ENCODE assay signal across 11 cellular contexts in the genomic region with DNA sequence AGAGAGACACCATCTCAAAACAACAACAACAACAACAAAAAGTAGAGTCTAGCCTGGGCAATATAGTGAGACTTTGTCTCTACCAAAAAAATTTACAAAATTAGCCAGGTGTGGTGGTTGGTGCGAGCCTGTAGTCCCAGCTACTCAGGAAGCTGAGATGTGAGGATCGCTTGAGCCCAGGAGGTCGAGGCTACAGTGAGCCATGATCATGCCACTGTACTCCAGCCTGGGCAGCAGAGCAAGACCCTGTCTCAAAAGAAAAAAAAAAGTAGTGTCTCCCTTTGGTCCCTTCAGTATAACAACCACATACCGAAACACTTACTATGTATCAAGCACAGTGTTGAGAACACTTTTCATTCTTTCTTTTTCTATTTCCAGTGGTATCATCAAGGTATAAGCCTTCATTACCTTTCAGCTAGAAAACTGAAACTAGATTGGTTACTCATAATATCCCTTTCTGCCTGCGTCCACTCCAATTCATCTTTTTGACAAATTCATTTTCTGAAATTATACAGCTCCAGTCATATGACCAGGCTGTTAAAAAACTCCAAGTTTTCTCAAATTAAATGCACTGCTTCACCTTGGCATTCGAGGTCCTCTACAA. TPM values are rescaled to one million over a fixed set of nuclear protein-coding genes. Genes with fewer than 3 reads are reported as not detected.
DNase-seq lines count a peak whose midpoint lies in the region; ATAC-seq and TF ChIP-seq lines count a peak whose summit lies in the region.
"Had no signal": no experiment of that assay in that cellular context is flagged by ENCODE, and none has a peak within 500 bp of the region (broad histone marks: within the 10 kb centered on the region; RNA-seq: fewer than 3 reads in every experiment).

No MANE protein-coding gene starts in this region.

- H3K4me1 Mint-ChIP-seq in endothelial cell (ENCODE audit: unreplicated experiment), result peaks cover 41% of the 10 kb centered on the region
- H3K4me1 Mint-ChIP-seq in activated naive CD4-positive, alpha-beta T cell treated with anti-CD3 and anti-CD28 coated beads, Interleukin-2, amount 10 ng/mL, durations not matched to agents 7 days and 5 days, result peaks cover 30% of the 10 kb centered on the region

- H3K27me3 Mint-ChIP-seq in endothelial cell (ENCODE audit: unreplicated experiment), result peaks cover 3% of the 10 kb centered on the region
- no peaks in the 10 kb centered on the region for H3K27me3 Mint-ChIP-seq in activated naive CD4-positive, alpha-beta T cell treated with anti-CD3 and anti-CD28 coated beads, Interleukin-2, amount 10 ng/mL, durations not matched to agents 7 days and 5 days

- no peaks in the 10 kb centered on the region for H3K9me3 Mint-ChIP-seq in endothelial cell (ENCODE audit: unreplicated experiment)
- no peaks in the 10 kb centered on the region for H3K9me3 Mint-ChIP-seq in activated naive CD4-positive, alpha-beta T cell treated with anti-CD3 and anti-CD28 coated beads, Interleukin-2, amount 10 ng/mL, durations not matched to agents 7 days and 5 days
- H3K9me3 Mint-ChIP-seq: GM23338 had no signal

- H3K27ac Mint-ChIP-seq in endothelial cell (ENCODE audit: unreplicated experiment), result peak overlapping the region; percentile 67
- H3K27ac Mint-ChIP-seq in activated naive CD4-positive, alpha-beta T cell treated with anti-CD3 and anti-CD28 coated beads, Interleukin-2, amount 10 ng/mL, durations not matched to agents 7 days and 5 days, result no peak overlapping the region
- H3K27ac Mint-ChIP-seq: GM23338 had no signal

- H3K4me3 Mint-ChIP-seq in endothelial cell (ENCODE audit: unreplicated experiment), result no peak overlapping the region
- H3K4me3 Mint-ChIP-seq in activated naive CD4-positive, alpha-beta T cell treated with anti-CD3 and anti-CD28 coated beads, Interleukin-2, amount 10 ng/mL, durations not matched to agents 7 days and 5 days, result no peak overlapping the region
- H3K4me3 Mint-ChIP-seq: GM23338 had no signal

- no peak for TF ChIP-seq CTCF in endothelial cell (IDR thresholded peaks at IDR 0.05; ENCODE audit: unreplicated experiment)

- ATAC-seq in GM18873 (IDR thresholded peaks at IDR 0.05; ENCODE audit: low FRiP score, unreplicated experiment), result peak; percentile 77
- ATAC-seq in GM21526 (IDR thresholded peaks at IDR 0.05; ENCODE audit: low FRiP score, unreplicated experiment), result peak; percentile 87
- ATAC-seq in HG03103 (IDR thresholded peaks at IDR 0.05; ENCODE audit: low read depth, unreplicated experiment), result peak; percentile 76
- ATAC-seq: GM23338, left colon had no signal

- DNase-seq in endothelial cell (ENCODE audit: low spot score) (no peak), H4 (ENCODE audit: low spot score) (no peak), NCI-H1417 treated with DMSO at 0.1 percent for 48 hours (lab: John Stamatoyannopoulos, UW) (no peak)
- no peak for DNase-seq in activated naive CD4-positive, alpha-beta T cell treated with anti-CD3 and anti-CD28 coated beads, Interleukin-2, amount 10 ng/mL, durations not matched to agents 7 days and 5 days
- DNase-seq: DMS79 treated with DMSO at 0.1 percent for 48 hours, left colon, NCI-H748 treated with DMSO at 0.1 percent for 48 hours had no signal

- H3K36me3 Mint-ChIP-seq in endothelial cell (ENCODE audit: low read depth, unreplicated experiment), result peaks cover 5% of the 10 kb centered on the region
- H3K36me3 Mint-ChIP-seq in activated naive CD4-positive, alpha-beta T cell treated with anti-CD3 and anti-CD28 coated beads, Interleukin-2, amount 10 ng/mL, durations not matched to agents 7 days and 5 days, result peaks cover 27% of the 10 kb centered on the region

- CTCF ChIA-PET in activated naive CD4-positive, alpha-beta T cell treated with anti-CD3 and anti-CD28 coated beads, Interleukin-2, amount 10 ng/mL, durations not matched to agents 7 days and 5 days (lab: Charles Lee), result no interaction called here

RNA-seq across cellular contexts. Expression of gene RPS6KA3, which starts 54.1 kb away (rescaled TPM):
- 50.9 TPM for total RNA-seq in endothelial cell (ENCODE audit: unreplicated experiment)
- total RNA-seq in H4 (2014; rRNA removed; shearing (Covaris generic)), result 48.0 and 60.0 TPM in 2 replicates
